ENCODE assay signal across 13 cellular contexts in the genomic region with DNA sequence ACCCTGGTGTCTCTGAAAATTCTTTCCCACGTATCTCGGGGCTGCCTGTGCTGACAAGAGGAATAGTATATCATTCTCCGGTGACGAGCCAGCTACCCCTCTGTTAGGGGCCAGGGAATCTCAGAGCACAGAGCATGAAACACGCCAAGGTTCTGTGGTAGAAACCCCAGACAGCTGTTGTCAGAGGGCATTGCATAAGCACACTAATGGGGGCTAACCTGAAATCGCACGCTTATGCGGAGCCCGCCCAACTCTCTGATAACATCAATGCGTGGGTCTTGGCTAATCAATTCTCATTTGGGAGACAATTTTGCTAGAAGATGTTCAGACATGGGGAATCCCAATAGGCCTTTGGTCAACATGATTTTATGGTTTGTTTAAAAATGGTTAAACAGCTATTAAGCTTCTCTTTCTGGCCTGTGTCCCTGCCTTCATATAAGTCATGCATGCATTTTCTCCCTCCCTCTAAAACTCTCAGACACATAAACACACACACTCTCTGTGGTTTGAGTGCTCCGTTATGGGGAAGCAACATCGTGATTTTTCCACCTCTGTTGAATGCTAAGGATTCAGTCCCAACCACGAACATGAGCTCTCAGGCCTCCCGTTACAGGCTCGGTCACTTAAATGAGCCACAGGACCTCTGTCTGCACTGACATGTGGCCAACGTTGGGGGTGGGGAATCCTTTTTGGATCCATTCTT.
"Had no signal": no experiment of that assay in that cellular context is flagged by ENCODE, and none has a peak within 500 bp of the region (broad histone marks: within the 10 kb centered on the region; RNA-seq: fewer than 3 reads in every experiment).

No MANE protein-coding gene starts in this region.

- H3K4me1 ChIP-seq: heart right ventricle, uterus had no signal

- H3K4me3 Mint-ChIP-seq: activated naive CD8-positive, alpha-beta T cell treated with anti-CD3 and anti-CD28 coated beads for 36 hours; activated T-cell treated with anti-CD3 and anti-CD28 coated beads, Interleukin-2, amount 50 U/mL, for 24 hours; natural killer cell treated with Interleukin-12 subunit alpha and Interleukin-12 subunit beta and Interleukin-15 and Interleukin-18, amount 100 ng/mL, for 72 hours; T-helper 2 cell treated with Interferon-gamma antibody and Interleukin-4, amounts not matched to agents 5 μg/mL and 100 μg/mL, for 36 hours had no signal

- DNase-seq: activated CD4-positive, alpha-beta T cell treated with anti-CD3 and anti-CD28 coated beads, Interleukin-2, amount 50 U/mL, for 4 hours; activated CD4-positive, CD25-positive, alpha-beta regulatory T cell treated with anti-CD3 and anti-CD28 coated beads, Interleukin-2, amount 50 U/mL, for 72 hours; activated gamma-delta T cell; activated naive CD8-positive, alpha-beta T cell treated with anti-CD3 and anti-CD28 coated beads for 36 hours; activated T-cell treated with anti-CD3 and anti-CD28 coated beads, Interleukin-2, amount 50 U/mL, for 24 hours; heart right ventricle; islet precursor cell; left ventricle myocardium superior; uterus had no signal

- H3K27me3 ChIP-seq: esophagus muscularis mucosa, uterus had no signal

- H3K27ac Mint-ChIP-seq: activated naive CD8-positive, alpha-beta T cell treated with anti-CD3 and anti-CD28 coated beads for 36 hours; activated T-cell treated with anti-CD3 and anti-CD28 coated beads, Interleukin-2, amount 50 U/mL, for 24 hours; natural killer cell treated with Interleukin-12 subunit alpha and Interleukin-12 subunit beta and Interleukin-15 and Interleukin-18, amount 100 ng/mL, for 72 hours; T-helper 2 cell treated with Interferon-gamma antibody and Interleukin-4, amounts not matched to agents 5 μg/mL and 100 μg/mL, for 36 hours had no signal

- H3K4me3 ChIP-seq: esophagus muscularis mucosa, heart right ventricle, skin epidermis, uterus had no signal

- H3K9me3 Mint-ChIP-seq: activated naive CD8-positive, alpha-beta T cell treated with anti-CD3 and anti-CD28 coated beads for 36 hours; activated T-cell treated with anti-CD3 and anti-CD28 coated beads, Interleukin-2, amount 50 U/mL, for 24 hours; natural killer cell treated with Interleukin-12 subunit alpha and Interleukin-12 subunit beta and Interleukin-15 and Interleukin-18, amount 100 ng/mL, for 72 hours; T-helper 2 cell treated with Interferon-gamma antibody and Interleukin-4, amounts not matched to agents 5 μg/mL and 100 μg/mL, for 36 hours had no signal

- H3K36me3 ChIP-seq: esophagus muscularis mucosa, heart right ventricle, uterus had no signal

- H3K4me1 Mint-ChIP-seq: activated naive CD8-positive, alpha-beta T cell treated with anti-CD3 and anti-CD28 coated beads for 36 hours had no signal

- H3K27ac ChIP-seq: esophagus muscularis mucosa, heart right ventricle, skin epidermis, uterus had no signal

- H3K36me3 Mint-ChIP-seq: activated naive CD8-positive, alpha-beta T cell treated with anti-CD3 and anti-CD28 coated beads for 36 hours; natural killer cell treated with Interleukin-12 subunit alpha and Interleukin-12 subunit beta and Interleukin-15 and Interleukin-18, amount 100 ng/mL, for 72 hours had no signal

- H3K9me3 ChIP-seq: uterus had no signal
